Comparison of ENCODE assay signal across 8 cellular contexts in the genomic region with DNA sequence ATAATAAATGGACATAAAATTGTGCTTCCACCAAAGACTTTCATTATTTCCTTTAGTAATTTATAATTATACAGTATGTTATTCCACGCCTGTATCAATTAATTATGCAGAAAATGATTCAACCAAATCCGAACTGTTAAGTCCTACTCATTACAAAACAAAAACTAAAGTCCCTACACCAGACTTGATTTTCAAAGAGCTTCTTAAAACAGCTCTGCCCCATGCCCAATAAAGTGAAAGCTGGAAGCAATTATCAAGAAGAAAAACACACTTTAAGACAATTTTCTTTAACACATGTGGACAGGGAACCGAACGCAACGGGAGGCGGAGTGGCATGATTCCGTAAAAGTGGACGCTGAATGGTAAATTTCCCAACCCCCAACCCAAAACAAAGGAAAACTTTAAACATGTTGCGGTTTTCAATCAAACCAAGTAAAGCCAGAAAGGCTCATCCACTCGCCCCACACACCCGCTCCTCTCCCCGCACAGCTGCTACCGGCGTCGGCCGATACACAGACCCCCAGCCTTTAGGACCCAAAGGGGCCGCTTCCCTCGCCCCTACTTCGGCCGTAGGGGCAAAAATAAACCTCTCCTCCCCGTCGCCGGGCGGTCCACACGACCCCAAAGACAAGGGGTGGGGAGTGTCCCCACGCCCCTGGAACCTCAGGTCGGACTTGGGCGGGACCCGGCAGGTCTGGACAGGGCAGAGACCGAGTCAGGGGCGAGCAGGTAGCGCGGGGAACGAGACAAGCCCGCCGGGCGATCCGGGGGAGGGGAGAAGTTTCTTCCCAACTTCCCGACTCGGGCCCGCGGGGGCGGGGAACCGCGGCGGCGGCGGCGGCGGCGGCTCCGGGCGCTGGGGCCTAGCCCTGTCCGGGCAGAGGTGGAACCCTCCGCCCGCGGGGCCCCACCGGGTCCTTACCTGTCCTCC.
DNase-seq lines count a peak whose midpoint lies in the region; ATAC-seq and TF ChIP-seq lines count a peak whose summit lies in the region.

No MANE protein-coding gene starts in this region.

- DNase-seq in DMS53 (lab: John Stamatoyannopoulos, UW) (peak; percentile 75), DMS53 treated with DMSO at 0.1 percent for 48 hours (lab: John Stamatoyannopoulos, UW; ENCODE audit: unreplicated experiment) (no peak), astrocyte of the cerebellum (ENCODE audit: low read depth) (no peak), NAMALWA (ENCODE audit: low spot score) (no peak)

- in situ Hi-C loops in astrocyte of the cerebellum (cut with HindIII; ENCODE audit: low sequenced_read_pairs), result no loop called here

- H3K4me1 ChIP-seq in KMS-11 (ENCODE audit: low read depth, poor library complexity, severe bottlenecking) (peaks cover 58% of the 10 kb centered on the region), iPS-20b (ENCODE audit: insufficient read depth, low read length) (peaks cover 7% of the 10 kb centered on the region)

- H3K79me2 ChIP-seq in KMS-11 (ENCODE audit: insufficient read depth, low read depth), result peaks cover 46% of the 10 kb centered on the region

- no peaks in the 10 kb centered on the region for H3K36me3 ChIP-seq in KMS-11 (ENCODE audit: insufficient read depth)
- H3K36me3 ChIP-seq in iPS-20b (ENCODE audit: insufficient read depth, low read depth, low read length), result no peaks in the 10 kb centered on the region

- TF ChIP-seq CTCF in KMS-11 (conservative IDR thresholded peaks at IDR 0.05; ENCODE audit: low read depth, low read length), result no peak
- TF ChIP-seq CTCF in astrocyte of the cerebellum (IDR thresholded peaks at IDR 0.05; ENCODE audit: low read depth, low read length, missing control alignments), result no peak

- peak overlapping the region; percentile 62; the same call in 1 of the 2 replicates for H2AFZ ChIP-seq in KMS-11 (ENCODE audit: low read depth)

- H3K4me3 ChIP-seq in KMS-11 (IDR thresholded peaks at IDR 0.05; ENCODE audit: insufficient read depth, low read depth, low read length), result no peak overlapping the region
- H3K4me3 ChIP-seq in astrocyte of the cerebellum (ENCODE audit: low read depth, low read length), result peak overlapping the region; percentile 97
- peak overlapping the region; percentile 86 for H3K4me3 ChIP-seq in iPS-20b (ENCODE audit: low read length)
- H3K4me3 ChIP-seq in skin epidermis, result peak overlapping the region; percentile 54 to 90 (median 83)

- no peaks in the 10 kb centered on the region for H3K9me3 ChIP-seq in iPS-20b (ENCODE audit: insufficient read depth, low read depth, low read length)

- H3K27ac ChIP-seq in KMS-11 (peak overlapping the region; percentile 98), iPS-20b (ENCODE audit: low read length) (peak overlapping the region; percentile 89), skin epidermis (peak overlapping the region; percentile 82 to 99 (median 94))

- H4K20me1 ChIP-seq in KMS-11 (ENCODE audit: insufficient read depth), result peaks cover 13% of the 10 kb centered on the region; the same call in 1 of the 2 replicates

- peak overlapping the region; percentile 77 for H3K4me2 ChIP-seq in KMS-11

- H3K27me3 ChIP-seq in KMS-11 (ENCODE audit: insufficient read depth, low read depth), result no peaks in the 10 kb centered on the region
- no peaks in the 10 kb centered on the region for H3K27me3 ChIP-seq in iPS-20b (ENCODE audit: insufficient read depth, low read length)

- peak overlapping the region; percentile 93 for H3K9ac ChIP-seq in KMS-11
- H3K9ac ChIP-seq in iPS-20b (ENCODE audit: low read depth, low read length), result peak overlapping the region; percentile 87

- ATAC-seq in GM21825 (IDR thresholded peaks at IDR 0.05; ENCODE audit: unreplicated experiment), result peak; percentile 25
